Comparison of ENCODE assay signal across 15 cellular contexts in genomic region chr18:9088252-9088651, GRCh38.
"Had no signal": no experiment of that assay in that cellular context is flagged by ENCODE, and none has a peak within 500 bp of the region (broad histone marks: within the 10 kb centered on the region; RNA-seq: fewer than 3 reads in every experiment).

No MANE protein-coding gene starts in this region.

- DNase-seq: activated B cell treated with CpG ODN at 0.5 μM for 24 hours; activated naive CD4-positive, alpha-beta T cell; activated T-cell treated with anti-CD3 and anti-CD28 coated beads for 4 hours; aorta; dorsolateral prefrontal cortex; kidney glomerular epithelial cell; mesendoderm; pancreas; stimulated activated CD4-positive, alpha-beta T cell treated with anti-CD3 and anti-CD28 coated beads, Interleukin-4, amount 100 ng/mL, for 1 hour; stimulated activated CD8-positive, alpha-beta memory T cell treated with anti-CD3 and anti-CD28 coated beads, Interleukin-4, amount 100 ng/mL, for 48 hours; thyroid gland had no signal

- H3K9me3 ChIP-seq: breast epithelium, pancreas, thyroid gland had no signal

- H3K9me3 Mint-ChIP-seq: activated B cell treated with CpG ODN at 0.5 μM for 24 hours, neural progenitor cell had no signal

- ATAC-seq: pancreas had no signal

- H3K27ac Mint-ChIP-seq: activated B cell treated with CpG ODN at 0.5 μM for 24 hours, neural progenitor cell had no signal

- H3K27ac ChIP-seq: breast epithelium, dorsolateral prefrontal cortex, hepatocyte, neural progenitor cell, pancreas, SK-N-MC, thyroid gland had no signal

- H3K4me1 Mint-ChIP-seq: neural progenitor cell had no signal

- H3K27me3 Mint-ChIP-seq: activated B cell treated with CpG ODN at 0.5 μM for 24 hours had no signal

- H3K36me3 Mint-ChIP-seq: neural progenitor cell had no signal

- H3K4me3 Mint-ChIP-seq: activated B cell treated with CpG ODN at 0.5 μM for 24 hours, neural progenitor cell had no signal

- H3K27me3 ChIP-seq: breast epithelium, dorsolateral prefrontal cortex, hepatocyte, neural progenitor cell, pancreas, thyroid gland had no signal
